ENCODE assay signal across 8 cellular contexts in genomic region chr19:55339225-55340143, GRCh38. TPM values are rescaled to one million over a fixed set of nuclear protein-coding genes. Genes with fewer than 3 reads are reported as not detected.
DNase-seq lines count a peak whose midpoint lies in the region; ATAC-seq, FAIRE-seq and TF ChIP-seq lines count a peak whose summit lies in the region.

KMT5C (plus strand) TSS chr19:55339876; CDS start chr19:55341937, 2,061 bp downstream.

- peaks cover 9% of the 10 kb centered on the region; the same call in 1 of the 2 replicates for H3K4me1 ChIP-seq in OCI-LY3 (ENCODE audit: low read length)

- no peaks in the 10 kb centered on the region for H4K20me1 ChIP-seq in OCI-LY3 (ENCODE audit: insufficient read depth, low read length)

- peak within 1 kb of the TSS; percentile 94 for H3K9ac ChIP-seq in OCI-LY3 (ENCODE audit: low read length)

- H3K36me3 Mint-ChIP-seq in endothelial cell (ENCODE audit: low read depth, unreplicated experiment): no peaks in the 10 kb centered on the region
- H3K36me3 Mint-ChIP-seq in mesothelial cell of epicardium: peaks cover 11% of the 10 kb centered on the region

- H3K9me3 Mint-ChIP-seq in endothelial cell (ENCODE audit: unreplicated experiment) (no peaks in the 10 kb centered on the region), mesothelial cell of epicardium (no peaks in the 10 kb centered on the region)

- peak within 1 kb of the TSS; percentile 63 for H3K27ac ChIP-seq in OCI-LY3 (ENCODE audit: low read length)

- DNase-seq in D721Med (ENCODE audit: insufficient read length, low spot score) (peak; percentile 86), HuH-7 (ENCODE audit: low spot score) (peak; percentile 98), endothelial cell (ENCODE audit: low spot score) (peak; percentile 99), mesothelial cell of epicardium (ENCODE audit: low spot score in 2 of 2, unreplicated experiment in 2 of 2) (peak; percentile 100)
- DNase-seq in activated CD8-positive, alpha-beta memory T cell treated with anti-CD3 and anti-CD28 coated beads, Interleukin-2, amount 50 U/mL, for 48 hours: peak; percentile 100
- DNase-seq in stimulated activated CD8-positive, alpha-beta memory T cell treated with anti-CD3 and anti-CD28 coated beads, Interleukin-15, amount 100 ng/mL, for 48 hours (ENCODE audit: low read depth in 2 of 2): peak; percentile 100

- no peaks in the 10 kb centered on the region for H3K9me3 ChIP-seq in OCI-LY3 (ENCODE audit: insufficient read depth, low read length)

- H3K27ac Mint-ChIP-seq in endothelial cell (ENCODE audit: unreplicated experiment) (peak within 1 kb of the TSS; percentile 100), mesothelial cell of epicardium (peak within 1 kb of the TSS; percentile 99)

- peak within 1 kb of the TSS; percentile 100 for H2AFZ ChIP-seq in OCI-LY3 (ENCODE audit: low read depth, low read length)

- H3K4me1 Mint-ChIP-seq in endothelial cell (ENCODE audit: unreplicated experiment) (peaks cover 5% of the 10 kb centered on the region), mesothelial cell of epicardium (peaks cover 15% of the 10 kb centered on the region)

- peak; percentile 4 for TF ChIP-seq CTCF in D721Med (IDR thresholded peaks at IDR 0.05; ENCODE audit: insufficient read depth, missing control alignments)
- TF ChIP-seq CTCF in OCI-LY3 (IDR thresholded peaks at IDR 0.05; ENCODE audit: low read depth, low read length): no peak
- TF ChIP-seq CTCF in endothelial cell (IDR thresholded peaks at IDR 0.05; ENCODE audit: unreplicated experiment): no peak
- TF ChIP-seq CTCF in mesothelial cell of epicardium (IDR thresholded peaks at IDR 0.05; ENCODE audit: unreplicated experiment): no peak

- H3K36me3 ChIP-seq in OCI-LY3 (replicated peaks; ENCODE audit: low read depth, low read length): peaks cover 5% of the 10 kb centered on the region

- H3K4me3 Mint-ChIP-seq in endothelial cell (ENCODE audit: unreplicated experiment): peak within 1 kb of the TSS; percentile 97
- H3K4me3 Mint-ChIP-seq in mesothelial cell of epicardium: peak within 1 kb of the TSS; percentile 86

- peak; percentile 63 for FAIRE-seq in D721Med (lab: Jason Lieb, UNC)

- peak within 1 kb of the TSS; percentile 96 for H3K4me2 ChIP-seq in OCI-LY3 (ENCODE audit: low read length)

- H3K79me2 ChIP-seq in OCI-LY3 (ENCODE audit: low read length): peaks cover 8% of the 10 kb centered on the region; the same call in 1 of the 2 replicates

- peak within 1 kb of the TSS; percentile 96 for H3K4me3 ChIP-seq in OCI-LY3 (ENCODE audit: low read length)

- peak; percentile 83 for ATAC-seq in GM21515 (IDR thresholded peaks at IDR 0.05; ENCODE audit: unreplicated experiment)

- peaks cover 12% of the 10 kb centered on the region for H3K27me3 Mint-ChIP-seq in endothelial cell (ENCODE audit: unreplicated experiment)
- no peaks in the 10 kb centered on the region for H3K27me3 Mint-ChIP-seq in mesothelial cell of epicardium (ENCODE audit: low read depth)

- H3K27me3 ChIP-seq in OCI-LY3 (ENCODE audit: low read depth, low read length): peaks cover 8% of the 10 kb centered on the region; the same call in 1 of the 2 replicates

RNA-seq across cellular contexts. Expression of gene KMT5C, which starts in this region (rescaled TPM):
- 18.4 TPM for total RNA-seq in endothelial cell (ENCODE audit: unreplicated experiment)
- 51.3 to 54.0 TPM (median 51.9 TPM) in 3 replicates for total RNA-seq in mesothelial cell of epicardium

Comparison
In these comparisons a context has a peak if more than half of its experiments do, and no peak if none do; other contexts are left out.
1. Peak in every context shown above with its lines: DNase-seq, ATAC-seq, H3K4me3 ChIP-seq and H3K27ac ChIP-seq.